In the genomic region with DNA sequence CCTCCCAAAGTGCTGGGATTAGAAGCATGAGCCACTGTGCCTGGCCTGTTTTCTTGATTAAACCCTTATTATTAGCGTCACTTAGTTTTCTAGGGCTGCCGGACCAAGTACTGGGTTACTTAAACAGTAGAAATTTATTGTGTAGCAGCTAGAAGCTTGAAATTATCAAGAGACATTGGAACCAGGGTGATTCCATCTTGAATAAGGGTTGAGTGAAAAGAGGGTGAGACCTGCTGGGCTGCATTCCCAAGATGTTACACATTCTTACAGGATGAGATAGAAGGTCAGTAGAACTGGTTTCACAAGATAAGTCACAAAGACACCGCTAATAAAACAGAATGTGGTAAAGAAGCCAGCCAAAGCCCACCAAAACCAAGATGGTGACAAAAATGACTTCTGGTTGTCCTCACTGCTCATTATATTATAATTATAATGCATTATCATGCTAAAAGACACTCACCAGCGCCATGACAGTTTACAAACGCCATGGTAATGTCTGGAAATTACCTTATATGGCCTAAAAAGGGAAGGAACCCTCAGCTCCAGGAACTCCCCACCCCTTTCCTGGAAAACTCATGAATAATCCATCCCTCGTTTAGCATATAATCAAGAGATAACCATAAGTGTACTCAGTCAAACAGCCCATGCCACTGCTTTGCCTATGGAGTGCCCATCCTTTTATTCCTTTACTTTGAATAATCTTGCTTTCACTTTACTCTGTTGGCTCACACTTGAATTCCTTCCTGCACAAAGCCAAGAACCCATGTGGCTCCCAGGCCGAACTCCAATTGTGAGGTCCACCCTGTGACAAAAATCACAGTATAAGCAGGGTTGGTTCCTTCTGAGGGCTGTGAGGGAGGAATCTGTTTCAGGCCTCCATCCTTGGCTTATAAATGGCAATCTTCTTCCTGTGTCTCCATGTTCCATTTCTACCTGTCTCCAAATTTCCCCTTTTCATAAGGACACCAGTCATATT, we compare ENCODE assay signal across 13 cellular contexts. TPM values are rescaled to one million over a fixed set of nuclear protein-coding genes. Genes with fewer than 3 reads are reported as not detected.
DNase-seq lines count a peak whose midpoint lies in the region; ATAC-seq and TF ChIP-seq lines count a peak whose summit lies in the region.
"Had no signal": no experiment of that assay in that cellular context is flagged by ENCODE, and none has a peak within 500 bp of the region (broad histone marks: within the 10 kb centered on the region; RNA-seq: fewer than 3 reads in every experiment).

No MANE protein-coding gene starts in this region.

- TF ChIP-seq CTCF in A673 (conservative IDR thresholded peaks at IDR 0.05; ENCODE audit: low read depth, low read length), result no peak
- TF ChIP-seq CTCF in epithelial cell of esophagus (IDR thresholded peaks at IDR 0.05; ENCODE audit: insufficient read depth, low read depth, low read length, missing control alignments), result no peak

- no peak for ATAC-seq in HG02981 (IDR thresholded peaks at IDR 0.05; ENCODE audit: unreplicated experiment)
- ATAC-seq: natural killer cell had no signal

- H3K9me3 Mint-ChIP-seq in activated naive CD4-positive, alpha-beta T cell treated with anti-CD3 and anti-CD28 coated beads, Interleukin-2, amount 10 ng/mL, durations not matched to agents 7 days and 5 days, result no peaks in the 10 kb centered on the region
- H3K9me3 Mint-ChIP-seq in activated T-helper 2 cell treated with anti-CD3 and anti-CD28 coated beads, Interferon-gamma antibody, Interleukin-2, Interleukin-4, amounts not matched to agents 10 μg/mL and 5 μg/mL and 100 μg/mL, durations not matched to agents 14 hours and 24 hours and 36 hours, result no peaks in the 10 kb centered on the region
- H3K9me3 Mint-ChIP-seq: natural killer cell had no signal

- peak overlapping the region; percentile 87 for H3K4ac ChIP-seq in mesendoderm (ENCODE audit: low read depth, low read length)

- H3K56ac ChIP-seq in mesendoderm (ENCODE audit: low read length), result peak overlapping the region; percentile 61

- H3K18ac ChIP-seq in mesendoderm (ENCODE audit: low read length), result peak overlapping the region; percentile 96

- H2BK15ac ChIP-seq in mesendoderm (replicated peaks; ENCODE audit: low read depth), result peak overlapping the region; percentile 37

- POLR2A ChIA-PET in A673 (lab: Charles Lee; ENCODE audit: low non-redundant PET), result no interaction called here

- no peaks in the 10 kb centered on the region for H3K79me1 ChIP-seq in mesendoderm (ENCODE audit: low read length)

- no peak overlapping the region for H3K4me2 ChIP-seq in mesendoderm (ENCODE audit: low read length)

- peak overlapping the region; percentile 97 for H2BK120ac ChIP-seq in mesendoderm (ENCODE audit: low read depth, low read length)

- no peak overlapping the region for H3K9ac ChIP-seq in mesendoderm (ENCODE audit: low read length)

- no peak overlapping the region for H3K23ac ChIP-seq in mesendoderm (ENCODE audit: low read length)

- no peaks in the 10 kb centered on the region for H3K4me1 Mint-ChIP-seq in activated naive CD4-positive, alpha-beta T cell treated with anti-CD3 and anti-CD28 coated beads, Interleukin-2, amount 10 ng/mL, durations not matched to agents 7 days and 5 days
- H3K4me1 Mint-ChIP-seq in activated T-helper 2 cell treated with anti-CD3 and anti-CD28 coated beads, Interferon-gamma antibody, Interleukin-2, Interleukin-4, amounts not matched to agents 10 μg/mL and 5 μg/mL and 100 μg/mL, durations not matched to agents 14 hours and 24 hours and 36 hours (ENCODE audit: low read depth), result no peaks in the 10 kb centered on the region
- H3K4me1 Mint-ChIP-seq: B cell, natural killer cell had no signal

- no peaks in the 10 kb centered on the region for H3K4me1 ChIP-seq in A673 (ENCODE audit: insufficient read depth, low read length, poor library complexity, severe bottlenecking)
- H3K4me1 ChIP-seq in mesendoderm (ENCODE audit: control insufficient read depth, low read depth, low read length), result peaks cover 13% of the 10 kb centered on the region

- no peak overlapping the region for H2AK5ac ChIP-seq in mesendoderm (ENCODE audit: low read length)

- DNase-seq in A673 (ENCODE audit: low spot score), result peak; percentile 19
- DNase-seq in epithelial cell of esophagus (ENCODE audit: low read depth), result peak; percentile 94
- peak; percentile 98 for DNase-seq in mesendoderm
- DNase-seq in NCI-H345 (lab: John Stamatoyannopoulos, UW), result no peak
- DNase-seq in activated naive CD4-positive, alpha-beta T cell treated with anti-CD3 and anti-CD28 coated beads, Interleukin-2, amount 10 ng/mL, durations not matched to agents 7 days and 5 days, result no peak
- DNase-seq in activated T-helper 2 cell treated with anti-CD3 and anti-CD28 coated beads, Interferon-gamma antibody, Interleukin-2, Interleukin-4, amounts not matched to agents 10 μg/mL and 5 μg/mL and 100 μg/mL, durations not matched to agents 14 hours and 24 hours and 36 hours (ENCODE audit: low spot score), result no peak
- DNase-seq: activated CD4-positive, alpha-beta T cell treated with anti-CD3 and anti-CD28 coated beads, Interleukin-2, amount 50 U/mL, for 4 hours; amniotic stem cell; natural killer cell; upper lobe of left lung had no signal

- no peak overlapping the region for H3K27ac Mint-ChIP-seq in activated naive CD4-positive, alpha-beta T cell treated with anti-CD3 and anti-CD28 coated beads, Interleukin-2, amount 10 ng/mL, durations not matched to agents 7 days and 5 days
- H3K27ac Mint-ChIP-seq in activated T-helper 2 cell treated with anti-CD3 and anti-CD28 coated beads, Interferon-gamma antibody, Interleukin-2, Interleukin-4, amounts not matched to agents 10 μg/mL and 5 μg/mL and 100 μg/mL, durations not matched to agents 14 hours and 24 hours and 36 hours, result no peak overlapping the region
- H3K27ac Mint-ChIP-seq: B cell, natural killer cell had no signal

- no peak overlapping the region for H3K4me3 Mint-ChIP-seq in activated naive CD4-positive, alpha-beta T cell treated with anti-CD3 and anti-CD28 coated beads, Interleukin-2, amount 10 ng/mL, durations not matched to agents 7 days and 5 days
- H3K4me3 Mint-ChIP-seq in activated T-helper 2 cell treated with anti-CD3 and anti-CD28 coated beads, Interferon-gamma antibody, Interleukin-2, Interleukin-4, amounts not matched to agents 10 μg/mL and 5 μg/mL and 100 μg/mL, durations not matched to agents 14 hours and 24 hours and 36 hours (ENCODE audit: low read depth), result no peak overlapping the region
- H3K4me3 Mint-ChIP-seq: B cell, natural killer cell had no signal

- H3K27me3 Mint-ChIP-seq in activated naive CD4-positive, alpha-beta T cell treated with anti-CD3 and anti-CD28 coated beads, Interleukin-2, amount 10 ng/mL, durations not matched to agents 7 days and 5 days, result peaks cover 18% of the 10 kb centered on the region
- H3K27me3 Mint-ChIP-seq in activated T-helper 2 cell treated with anti-CD3 and anti-CD28 coated beads, Interferon-gamma antibody, Interleukin-2, Interleukin-4, amounts not matched to agents 10 μg/mL and 5 μg/mL and 100 μg/mL, durations not matched to agents 14 hours and 24 hours and 36 hours (ENCODE audit: low read depth), result peaks cover 7% of the 10 kb centered on the region

- H4K5ac ChIP-seq in mesendoderm (ENCODE audit: low read length), result no peak overlapping the region

- peak; percentile 90 for TF ChIP-seq EP300 in Ishikawa (IDR thresholded peaks at IDR 0.05; ENCODE audit: borderline replicate concordance)

- WGBS in mesendoderm (ENCODE audit: extremely low coverage, insufficient coverage, low lambda C conversion rate), result no CpG with 5 or more reads among the region's 7 CpGs

- CTCF ChIA-PET in A673 (lab: Charles Lee), result no interaction called here
- CTCF ChIA-PET in activated naive CD4-positive, alpha-beta T cell treated with anti-CD3 and anti-CD28 coated beads, Interleukin-2, amount 10 ng/mL, durations not matched to agents 7 days and 5 days (lab: Charles Lee), result no interaction called here

- H3K36me3 ChIP-seq in A673 (ENCODE audit: insufficient read depth, low read length, poor library complexity, severe bottlenecking), result no peaks in the 10 kb centered on the region
- no peaks in the 10 kb centered on the region for H3K36me3 ChIP-seq in mesendoderm (ENCODE audit: control insufficient read depth, insufficient read depth, low read length)
- H3K36me3 ChIP-seq: upper lobe of left lung had no signal

- BruUV-seq in A673 (replicated peaks; lab: Mats Ljungman, UMichigan), result no TSS peak

- TF ChIP-seq RAD21 in Ishikawa (IDR thresholded peaks at IDR 0.05; ENCODE audit: low read depth), result no peak

- no peaks in the 10 kb centered on the region for H3K9me3 ChIP-seq in A673 (ENCODE audit: low read depth, low read length, poor library complexity, severe bottlenecking)
- H3K9me3 ChIP-seq: upper lobe of left lung had no signal

- intact Hi-C loops in A673 (cut with micrococcal nuclease; ENCODE audit: unreplicated experiment), result no loop called here
- intact Hi-C loops in activated T-helper 2 cell treated with anti-CD3 and anti-CD28 coated beads, Interferon-gamma antibody, Interleukin-2, Interleukin-4, amounts not matched to agents 10 μg/mL and 5 μg/mL and 100 μg/mL, durations not matched to agents 14 hours and 24 hours and 36 hours (cut with micrococcal nuclease), result no loop called here

- H4K8ac ChIP-seq in mesendoderm (ENCODE audit: low read depth, low read length), result no peak overlapping the region

- H3K27ac ChIP-seq in A673 (ENCODE audit: low read depth, low read length, poor library complexity, severe bottlenecking) (no peak overlapping the region), mesendoderm (ENCODE audit: low read depth, low read length) (peak overlapping the region; percentile 39)
- H3K27ac ChIP-seq: upper lobe of left lung had no signal

- H3K36me3 Mint-ChIP-seq in activated naive CD4-positive, alpha-beta T cell treated with anti-CD3 and anti-CD28 coated beads, Interleukin-2, amount 10 ng/mL, durations not matched to agents 7 days and 5 days, result no peaks in the 10 kb centered on the region
- no peaks in the 10 kb centered on the region for H3K36me3 Mint-ChIP-seq in activated T-helper 2 cell treated with anti-CD3 and anti-CD28 coated beads, Interferon-gamma antibody, Interleukin-2, Interleukin-4, amounts not matched to agents 10 μg/mL and 5 μg/mL and 100 μg/mL, durations not matched to agents 14 hours and 24 hours and 36 hours (ENCODE audit: low read depth)
- H3K36me3 Mint-ChIP-seq: natural killer cell had no signal

- peak overlapping the region; percentile 93 for H2BK5ac ChIP-seq in mesendoderm (ENCODE audit: low read length)

- no peaks in the 10 kb centered on the region for H3K79me2 ChIP-seq in mesendoderm (ENCODE audit: control insufficient read depth, insufficient read depth, low read length)

- H3K27me3 ChIP-seq in A673 (replicated peaks; ENCODE audit: insufficient read depth, low read depth, low read length, poor library complexity) (no peaks in the 10 kb centered on the region), mesendoderm (ENCODE audit: insufficient read depth, low read length, poor library complexity) (no peaks in the 10 kb centered on the region)
- H3K27me3 ChIP-seq: upper lobe of left lung had no signal

- H3K4me3 ChIP-seq in A673 (ENCODE audit: low read depth, low read length, poor library complexity, severe bottlenecking) (no peak overlapping the region), epithelial cell of esophagus (ENCODE audit: low read length) (no peak overlapping the region), mesendoderm (ENCODE audit: low read length) (no peak overlapping the region)
- H3K4me3 ChIP-seq: upper lobe of left lung had no signal

RNA-seq across cellular contexts. Expression of a gene that starts 18.9 kb away (rescaled TPM):
- 89.1 and 122 TPM in 2 replicates for total RNA-seq in A673 (2021)
- 170 TPM for polyA plus RNA-seq in mesendoderm (2013, experiment 1 of 2)
- polyA plus RNA-seq in mesendoderm (2013, experiment 2 of 2), result 174 TPM
- 0.14 and 0.16 TPM in 2 replicates for total RNA-seq in activated T-helper 2 cell treated with anti-CD3 and anti-CD28 coated beads, Interferon-gamma antibody, Interleukin-2, Interleukin-4, amounts not matched to agents 10 μg/mL and 5 μg/mL and 100 μg/mL, durations not matched to agents 14 hours and 24 hours and 36 hours
- total RNA-seq: B cell had no signal

Comparison
In these comparisons a context has a peak if more than half of its experiments do, and no peak if none do; other contexts are left out.
1. DNase-seq: peak in A673 (single experiment), epithelial cell of esophagus (single experiment) and mesendoderm (single experiment); none in NCI-H345 (single experiment), activated naive CD4-positive, alpha-beta T cell treated with anti-CD3 and anti-CD28 coated beads, Interleukin-2, amount 10 ng/mL, durations not matched to agents 7 days and 5 days (single experiment) and activated T-helper 2 cell treated with anti-CD3 and anti-CD28 coated beads, Interferon-gamma antibody, Interleukin-2, Interleukin-4, amounts not matched to agents 10 μg/mL and 5 μg/mL and 100 μg/mL, durations not matched to agents 14 hours and 24 hours and 36 hours (single experiment).
2. RNA of a gene that starts 18.9 kb away (total RNA-seq): 89.1 to 122 TPM in A673; 0.14 to 0.16 TPM in activated T-helper 2 cell treated with anti-CD3 and anti-CD28 coated beads, Interferon-gamma antibody, Interleukin-2, Interleukin-4, amounts not matched to agents 10 μg/mL and 5 μg/mL and 100 μg/mL, durations not matched to agents 14 hours and 24 hours and 36 hours; every median in the first group is over 10 times any median in the second.